In genomic region chr18:9913151-9913525, GRCh38 we compare ENCODE assay signal across 9 cellular contexts. TPM values are rescaled to one million over a fixed set of nuclear protein-coding genes. Genes with fewer than 3 reads are reported as not detected.
DNase-seq lines count a peak whose midpoint lies in the region; ATAC-seq, FAIRE-seq and TF ChIP-seq lines count a peak whose summit lies in the region.
"Had no signal": no experiment of that assay in that cellular context is flagged by ENCODE, and none has a peak within 500 bp of the region (broad histone marks: within the 10 kb centered on the region; RNA-seq: fewer than 3 reads in every experiment).

No MANE protein-coding gene starts in this region.

- TF ChIP-seq POLR2A in tibial nerve (IDR thresholded peaks at IDR 0.05): no peak

- peak overlapping the region; percentile 54 for H3K27ac Mint-ChIP-seq in astrocyte (ENCODE audit: unreplicated experiment)

- intact Hi-C loops in left colon (cut with DNase I, micrococcal nuclease): no loop called here

- TF ChIP-seq CTCF in astrocyte (IDR thresholded peaks at IDR 0.05; ENCODE audit: insufficient read depth, low read depth, low read length) (no peak), tibial nerve (IDR thresholded peaks at IDR 0.05) (no peak)

- H3K36me3 ChIP-seq in astrocyte (ENCODE audit: insufficient read depth, low read length): no peaks in the 10 kb centered on the region
- H3K36me3 ChIP-seq in tibial nerve: no peaks in the 10 kb centered on the region

- peak overlapping the region; percentile 98 for H3K9ac ChIP-seq in astrocyte (ENCODE audit: low read length)

- no peak for FAIRE-seq in astrocyte (lab: Jason Lieb, UNC)
- FAIRE-seq: colon had no signal

- H3K4me3 ChIP-seq in astrocyte (ENCODE audit: insufficient read depth, low read depth, low read length): peak overlapping the region; percentile 86
- peak overlapping the region; percentile 72 to 98 (median 93) for H3K4me3 ChIP-seq in tibial nerve

- peak overlapping the region; percentile 89 for H3K4me3 Mint-ChIP-seq in activated T-cell treated with anti-CD3 and anti-CD28 coated beads, Interleukin-2, amount 50 U/mL, for 4 hours
- H3K4me3 Mint-ChIP-seq in astrocyte (ENCODE audit: unreplicated experiment): peak overlapping the region; percentile 88

- H3K27ac ChIP-seq in astrocyte (ENCODE audit: low read depth, low read length): peak overlapping the region; percentile 98
- H3K27ac ChIP-seq in tibial nerve: peak overlapping the region; percentile 97 to 100 (median 100)

- no peaks in the 10 kb centered on the region for H3K9me3 ChIP-seq in astrocyte (ENCODE audit: insufficient read depth, low read depth, low read length)
- H3K9me3 ChIP-seq in tibial nerve: no peaks in the 10 kb centered on the region

- DNase-seq in activated T-cell treated with anti-CD3 and anti-CD28 coated beads, Interleukin-2, amount 50 U/mL, for 4 hours: no peak
- DNase-seq in activated T-cell treated with anti-CD3 and anti-CD28 coated beads for 4 hours: no peak
- peak; percentile 41 for DNase-seq in astrocyte (ENCODE audit: low read depth)
- DNase-seq in left colon: no peak
- peak in 1 of 2 donors; percentile 14 for DNase-seq in tibial nerve (ENCODE audit: low spot score in 2 of 2)
- DNase-seq in stimulated activated CD4-positive, alpha-beta T cell treated with anti-CD3 and anti-CD28 coated beads, Interleukin-15, amount 100 ng/mL, for 24 hours: no peak
- DNase-seq in stimulated activated naive CD4-positive, alpha-beta T cell treated with Interleukin-2 at 50 U/mL for 16 hours (lab: John Stamatoyannopoulos, UW): no peak

- peaks cover 23% of the 10 kb centered on the region for H3K4me1 Mint-ChIP-seq in activated T-cell treated with anti-CD3 and anti-CD28 coated beads, Interleukin-2, amount 50 U/mL, for 4 hours (ENCODE audit: low read depth)
- H3K4me1 Mint-ChIP-seq in astrocyte (ENCODE audit: low read depth, unreplicated experiment): peaks cover 8% of the 10 kb centered on the region

- TF ChIP-seq EP300 in tibial nerve (IDR thresholded peaks at IDR 0.05): no peak

- H3K4me1 ChIP-seq in astrocyte (ENCODE audit: insufficient read depth, low read length): peaks cover 17% of the 10 kb centered on the region
- peaks cover 0 to 34% (median 29%) of the 10 kb centered on the region in 4 donors for H3K4me1 ChIP-seq in tibial nerve

- H4K20me1 ChIP-seq in astrocyte (ENCODE audit: insufficient read depth, low read length): peaks cover 34% of the 10 kb centered on the region

- H3K4me2 ChIP-seq in astrocyte (ENCODE audit: low read length): peak overlapping the region; percentile 82

- H3K27me3 ChIP-seq in astrocyte (ENCODE audit: insufficient read depth, low read length) (no peaks in the 10 kb centered on the region), tibial nerve (no peaks in the 10 kb centered on the region)

- H3K36me3 Mint-ChIP-seq in activated T-cell treated with anti-CD3 and anti-CD28 coated beads, Interleukin-2, amount 50 U/mL, for 4 hours (ENCODE audit: insufficient read depth): peaks cover 3% of the 10 kb centered on the region
- H3K36me3 Mint-ChIP-seq in astrocyte (ENCODE audit: low read depth, unreplicated experiment): no peaks in the 10 kb centered on the region

- no peak for ATAC-seq in activated T-cell treated with anti-CD3 and anti-CD28 coated beads, Interleukin-2, amount 50 U/mL, for 4 hours
- ATAC-seq in left colon (peak; percentile 1), GM18520 (IDR thresholded peaks at IDR 0.05; ENCODE audit: unreplicated experiment) (no peak)

- H3K9me3 Mint-ChIP-seq in activated T-cell treated with anti-CD3 and anti-CD28 coated beads, Interleukin-2, amount 50 U/mL, for 4 hours: no peaks in the 10 kb centered on the region
- H3K9me3 Mint-ChIP-seq in astrocyte (ENCODE audit: unreplicated experiment): no peaks in the 10 kb centered on the region

- H3K79me2 ChIP-seq in astrocyte (ENCODE audit: insufficient read depth, low read length): peaks cover 42% of the 10 kb centered on the region

- H3K27me3 Mint-ChIP-seq in activated T-cell treated with anti-CD3 and anti-CD28 coated beads, Interleukin-2, amount 50 U/mL, for 4 hours (ENCODE audit: low read depth): peaks cover 5% of the 10 kb centered on the region
- no peaks in the 10 kb centered on the region for H3K27me3 Mint-ChIP-seq in astrocyte (ENCODE audit: low read depth, unreplicated experiment)

- 8% methylated on average over 12 of the region's 12 CpGs for WGBS in tibial nerve, 2 donors

- H2AFZ ChIP-seq in astrocyte (ENCODE audit: low read depth, low read length): peak overlapping the region; percentile 98

RNA-seq across cellular contexts. Expression of gene VAPA, which starts 0.7 kb away (rescaled TPM):
- total RNA-seq in activated T-cell treated with anti-CD3 and anti-CD28 coated beads, Interleukin-2, amount 50 U/mL, for 4 hours: 100 to 1,000 TPM; 220 to 245 (median 229) TPM
- total RNA-seq in astrocyte (176 and 181 TPM in 2 replicates), left colon (100 to 1,000 TPM; 242 to 274 TPM), tibial nerve (100 to 1,000 TPM; 208 to 233 (median 221) TPM)

RNA-seq across cellular contexts. Expression of gene TXNDC2, which starts 27.4 kb away (rescaled TPM):
- not detected for total RNA-seq in activated T-cell treated with anti-CD3 and anti-CD28 coated beads, Interleukin-2, amount 50 U/mL, for 4 hours
- total RNA-seq in astrocyte (0.07 TPM in 1 of 2 replicates, not detected in the other), left colon (not detected), tibial nerve (under 1 TPM in 1 of 4 donors, not detected in 3; 0.20 TPM)
